ENCODE assay signal across 20 cellular contexts in genomic region chr11:111370270-111370901, GRCh38. TPM values are rescaled to one million over a fixed set of nuclear protein-coding genes. Genes with fewer than 3 reads are reported as not detected.
DNase-seq lines count a peak whose midpoint lies in the region; ATAC-seq lines count a peak whose summit lies in the region.
"Had no signal": no experiment of that assay in that cellular context is flagged by ENCODE, and none has a peak within 500 bp of the region (broad histone marks: within the 10 kb centered on the region; RNA-seq: fewer than 3 reads in every experiment).

No MANE protein-coding gene starts in this region.

- no peaks in the 10 kb centered on the region for H3K9me3 Mint-ChIP-seq in activated naive CD8-positive, alpha-beta T cell treated with anti-CD3 and anti-CD28 coated beads, Interleukin-2, amount 50 U/mL, for 24 hours
- peaks cover 2% of the 10 kb centered on the region for H3K9me3 Mint-ChIP-seq in activated naive CD8-positive, alpha-beta T cell treated with anti-CD3 and anti-CD28 coated beads for 36 hours
- H3K9me3 Mint-ChIP-seq in IgD-negative memory B cell = no peaks in the 10 kb centered on the region
- peaks cover 6% of the 10 kb centered on the region for H3K9me3 Mint-ChIP-seq in activated T-helper 1 cell treated with anti-CD3 and anti-CD28 coated beads, Interleukin-12 subunit alpha, Interleukin-12 subunit beta, Interleukin-2, Interleukin-4 antibody, amounts not matched to agents 30 ng/mL and 10 ng/mL and 1 ng/mL, durations not matched to agents 14 hours and 24 hours and 36 hours
- H3K9me3 Mint-ChIP-seq: CD4-positive, alpha-beta T cell had no signal

- H3K27ac Mint-ChIP-seq in activated naive CD8-positive, alpha-beta T cell treated with anti-CD3 and anti-CD28 coated beads, Interleukin-2, amount 50 U/mL, for 24 hours = peak overlapping the region; percentile 91
- H3K27ac Mint-ChIP-seq in activated naive CD8-positive, alpha-beta T cell treated with anti-CD3 and anti-CD28 coated beads for 36 hours = no peak overlapping the region
- H3K27ac Mint-ChIP-seq in IgD-negative memory B cell = peak overlapping the region; percentile 76 to 97 (median 96)
- H3K27ac Mint-ChIP-seq in activated T-helper 1 cell treated with anti-CD3 and anti-CD28 coated beads, Interleukin-12 subunit alpha, Interleukin-12 subunit beta, Interleukin-2, Interleukin-4 antibody, amounts not matched to agents 30 ng/mL and 10 ng/mL and 1 ng/mL, durations not matched to agents 14 hours and 24 hours and 36 hours = peak overlapping the region; percentile 37
- H3K27ac Mint-ChIP-seq: CD4-positive, alpha-beta T cell had no signal

- H3K4me3 Mint-ChIP-seq in activated naive CD8-positive, alpha-beta T cell treated with anti-CD3 and anti-CD28 coated beads, Interleukin-2, amount 50 U/mL, for 24 hours = no peak overlapping the region
- H3K4me3 Mint-ChIP-seq in activated naive CD8-positive, alpha-beta T cell treated with anti-CD3 and anti-CD28 coated beads for 36 hours = no peak overlapping the region
- H3K4me3 Mint-ChIP-seq in IgD-negative memory B cell = peak overlapping the region in 3 of 4 donors; percentile 91 to 98 (median 91)
- no peak overlapping the region for H3K4me3 Mint-ChIP-seq in activated T-helper 1 cell treated with anti-CD3 and anti-CD28 coated beads, Interleukin-12 subunit alpha, Interleukin-12 subunit beta, Interleukin-2, Interleukin-4 antibody, amounts not matched to agents 30 ng/mL and 10 ng/mL and 1 ng/mL, durations not matched to agents 14 hours and 24 hours and 36 hours
- H3K4me3 Mint-ChIP-seq: CD4-positive, alpha-beta T cell had no signal

- peaks cover 7% of the 10 kb centered on the region for H3K36me3 Mint-ChIP-seq in activated naive CD8-positive, alpha-beta T cell treated with anti-CD3 and anti-CD28 coated beads, Interleukin-2, amount 50 U/mL, for 24 hours (ENCODE audit: low read depth)
- H3K36me3 Mint-ChIP-seq in activated naive CD8-positive, alpha-beta T cell treated with anti-CD3 and anti-CD28 coated beads for 36 hours = peaks cover 2% of the 10 kb centered on the region
- peaks cover 14% of the 10 kb centered on the region for H3K36me3 Mint-ChIP-seq in IgD-negative memory B cell
- H3K36me3 Mint-ChIP-seq in activated T-helper 1 cell treated with anti-CD3 and anti-CD28 coated beads, Interleukin-12 subunit alpha, Interleukin-12 subunit beta, Interleukin-2, Interleukin-4 antibody, amounts not matched to agents 30 ng/mL and 10 ng/mL and 1 ng/mL, durations not matched to agents 14 hours and 24 hours and 36 hours (ENCODE audit: low read depth) = peaks cover 51% of the 10 kb centered on the region

- H3K27me3 Mint-ChIP-seq in activated naive CD8-positive, alpha-beta T cell treated with anti-CD3 and anti-CD28 coated beads, Interleukin-2, amount 50 U/mL, for 24 hours = no peaks in the 10 kb centered on the region
- no peaks in the 10 kb centered on the region for H3K27me3 Mint-ChIP-seq in activated naive CD8-positive, alpha-beta T cell treated with anti-CD3 and anti-CD28 coated beads for 36 hours
- no peaks in the 10 kb centered on the region for H3K27me3 Mint-ChIP-seq in IgD-negative memory B cell
- no peaks in the 10 kb centered on the region for H3K27me3 Mint-ChIP-seq in activated T-helper 1 cell treated with anti-CD3 and anti-CD28 coated beads, Interleukin-12 subunit alpha, Interleukin-12 subunit beta, Interleukin-2, Interleukin-4 antibody, amounts not matched to agents 30 ng/mL and 10 ng/mL and 1 ng/mL, durations not matched to agents 14 hours and 24 hours and 36 hours (ENCODE audit: insufficient read depth)
- H3K27me3 Mint-ChIP-seq: CD4-positive, alpha-beta T cell had no signal

- intact Hi-C loops in activated T-helper 1 cell treated with anti-CD3 and anti-CD28 coated beads, Interleukin-12 subunit alpha, Interleukin-12 subunit beta, Interleukin-2, Interleukin-4 antibody, amounts not matched to agents 30 ng/mL and 10 ng/mL and 1 ng/mL, durations not matched to agents 14 hours and 24 hours and 36 hours (cut with micrococcal nuclease) = loop anchor here (10.0 kb wide), 1 partner anchor 394 kb away; the partner anchor contains the start of gene PPP2R1B

- no peak for DNase-seq in activated naive CD8-positive, alpha-beta T cell treated with anti-CD3 and anti-CD28 coated beads, Interleukin-2, amount 50 U/mL, for 24 hours
- DNase-seq in activated naive CD8-positive, alpha-beta T cell treated with anti-CD3 and anti-CD28 coated beads for 36 hours = no peak
- DNase-seq in activated T-helper 1 cell treated with anti-CD3 and anti-CD28 coated beads, Interleukin-12 subunit alpha, Interleukin-12 subunit beta, Interleukin-2, Interleukin-4 antibody, amounts not matched to agents 30 ng/mL and 10 ng/mL and 1 ng/mL, durations not matched to agents 14 hours and 24 hours and 36 hours (ENCODE audit: low spot score) = no peak
- DNase-seq in COLO829 (ENCODE audit: low spot score) = no peak
- DNase-seq: AML-193; CD4-positive, alpha-beta T cell; GOT3; NCI-H1092 treated with DMSO at 0.1 percent for 48 hours; NCI-H187; NCI-H446; Peyer's patch; Right ventricle myocardium superior; SK-N-SH had no signal

- ATAC-seq in activated naive CD8-positive, alpha-beta T cell treated with anti-CD3 and anti-CD28 coated beads, Interleukin-2, amount 50 U/mL, for 24 hours = no peak
- ATAC-seq in HG02610 (IDR thresholded peaks at IDR 0.05; ENCODE audit: unreplicated experiment) (no peak), GM18858 (IDR thresholded peaks at IDR 0.05; ENCODE audit: unreplicated experiment) (no peak)
- ATAC-seq: K562 had no signal

- peaks cover 76% of the 10 kb centered on the region for H3K4me1 Mint-ChIP-seq in activated naive CD8-positive, alpha-beta T cell treated with anti-CD3 and anti-CD28 coated beads, Interleukin-2, amount 50 U/mL, for 24 hours
- H3K4me1 Mint-ChIP-seq in activated naive CD8-positive, alpha-beta T cell treated with anti-CD3 and anti-CD28 coated beads for 36 hours = peaks cover 28% of the 10 kb centered on the region
- peaks cover 84 to 94% (median 87%) of the 10 kb centered on the region in 3 donors for H3K4me1 Mint-ChIP-seq in IgD-negative memory B cell
- H3K4me1 Mint-ChIP-seq in activated T-helper 1 cell treated with anti-CD3 and anti-CD28 coated beads, Interleukin-12 subunit alpha, Interleukin-12 subunit beta, Interleukin-2, Interleukin-4 antibody, amounts not matched to agents 30 ng/mL and 10 ng/mL and 1 ng/mL, durations not matched to agents 14 hours and 24 hours and 36 hours (ENCODE audit: low read depth) = peaks cover 79% of the 10 kb centered on the region

RNA-seq across cellular contexts. Expression of gene POU2AF1, which starts 8.7 kb away (rescaled TPM):
- 1 to 10 TPM; 3.0 to 3.5 TPM for total RNA-seq in activated naive CD8-positive, alpha-beta T cell treated with anti-CD3 and anti-CD28 coated beads for 36 hours
- polyA plus RNA-seq in IgD-negative memory B cell = 194 TPM
- 80.7 and 81.0 TPM in 2 replicates for total RNA-seq in activated T-helper 1 cell treated with anti-CD3 and anti-CD28 coated beads, Interleukin-12 subunit alpha, Interleukin-12 subunit beta, Interleukin-2, Interleukin-4 antibody, amounts not matched to agents 30 ng/mL and 10 ng/mL and 1 ng/mL, durations not matched to agents 14 hours and 24 hours and 36 hours
- total RNA-seq: A673, Daoy, M059J had no signal
- polyA plus RNA-seq: K562 had no signal

Comparison
In these comparisons a context has a peak if more than half of its experiments do, and no peak if none do; other contexts are left out.
1. H3K4me3 Mint-ChIP-seq: peak in IgD-negative memory B cell (3 of 4); none in activated naive CD8-positive, alpha-beta T cell treated with anti-CD3 and anti-CD28 coated beads, Interleukin-2, amount 50 U/mL, for 24 hours (single experiment), activated naive CD8-positive, alpha-beta T cell treated with anti-CD3 and anti-CD28 coated beads for 36 hours (single experiment) and activated T-helper 1 cell treated with anti-CD3 and anti-CD28 coated beads, Interleukin-12 subunit alpha, Interleukin-12 subunit beta, Interleukin-2, Interleukin-4 antibody, amounts not matched to agents 30 ng/mL and 10 ng/mL and 1 ng/mL, durations not matched to agents 14 hours and 24 hours and 36 hours (single experiment).
2. RNA of gene POU2AF1, which starts 8.7 kb away (total RNA-seq): 80.7 to 81.0 TPM in activated T-helper 1 cell treated with anti-CD3 and anti-CD28 coated beads, Interleukin-12 subunit alpha, Interleukin-12 subunit beta, Interleukin-2, Interleukin-4 antibody, amounts not matched to agents 30 ng/mL and 10 ng/mL and 1 ng/mL, durations not matched to agents 14 hours and 24 hours and 36 hours; 3.0 to 3.5 TPM in activated naive CD8-positive, alpha-beta T cell treated with anti-CD3 and anti-CD28 coated beads for 36 hours; every median in the first group is over 10 times any median in the second.